ENCODE assay signal across 34 cellular contexts in the genomic region with DNA sequence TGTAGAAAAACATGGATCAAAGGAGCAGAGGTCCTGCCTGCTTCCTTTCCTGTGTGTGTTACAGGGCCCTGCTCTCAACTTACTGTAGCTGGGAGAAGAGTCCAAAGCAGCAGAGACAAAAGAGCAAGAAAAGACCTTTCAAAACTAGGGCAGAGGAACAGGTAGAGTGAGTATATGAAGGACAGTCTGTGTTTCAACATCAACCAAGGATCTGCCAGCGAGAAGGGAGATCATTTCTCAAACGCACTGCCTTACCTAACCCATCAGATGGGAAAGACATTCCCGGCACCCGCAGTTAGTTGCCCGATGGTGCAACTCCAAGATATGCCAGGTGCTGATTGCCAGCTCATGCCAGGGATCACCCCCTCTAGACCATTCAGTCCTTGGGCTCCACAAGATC.
"Had no signal": no experiment of that assay in that cellular context is flagged by ENCODE, and none has a peak within 500 bp of the region (broad histone marks: within the 10 kb centered on the region; RNA-seq: fewer than 3 reads in every experiment).

No MANE protein-coding gene starts in this region.

- H3K4me3 Mint-ChIP-seq: activated B cell treated with CpG ODN at 0.5 μM for 24 hours; activated CD4-positive, alpha-beta memory T cell treated with anti-CD3 and anti-CD28 coated beads for 36 hours; activated naive CD8-positive, alpha-beta T cell treated with anti-CD3 and anti-CD28 coated beads for 36 hours had no signal

- H3K9me3 ChIP-seq: MG63 had no signal

- H3K36me3 ChIP-seq: MG63 had no signal

- DNase-seq: activated B cell treated with CpG ODN at 0.5 μM for 24 hours; activated CD4-positive, alpha-beta T cell treated with anti-CD3 and anti-CD28 coated beads for 4 hours; activated CD4-positive, alpha-beta T cell treated with anti-CD3 and anti-CD28 coated beads, Interleukin-2, amount 50 U/mL, for 1 hour; activated CD4-positive, CD25-positive, alpha-beta regulatory T cell treated with anti-CD3 and anti-CD28 coated beads, Interleukin-2, amount 50 U/mL, for 72 hours; activated CD8-positive, alpha-beta memory T cell treated with anti-CD3 and anti-CD28 coated beads, Interleukin-2, amount 50 U/mL, for 4 hours; activated effector memory CD4-positive, alpha-beta T cell treated with anti-CD3 and anti-CD28 coated beads, Interleukin-2, amount 50 U/mL, for 16 hours; activated naive CD4-positive, alpha-beta T cell; activated naive CD4-positive, alpha-beta T cell treated with anti-CD3 and anti-CD28 coated beads, Interleukin-2, amount 50 U/mL, for 16 hours; activated naive CD8-positive, alpha-beta T cell treated with anti-CD3 and anti-CD28 coated beads for 36 hours; activated T-cell treated with anti-CD3 and anti-CD28 coated beads for 4 hours; amniotic stem cell; aorta; Kasumi-1; KG1; MG63; NCI-H1048; NCI-H1105 treated with DMSO at 0.1 percent for 48 hours; NCI-H1436; NCI-H1694; NCI-H1930; NCI-H2081 treated with DMSO at 0.1 percent for 48 hours; NCI-H345; NCI-H524 treated with DMSO at 0.1 percent for 48 hours; SIG-M5; T-helper 1 cell; T-helper 2 cell; T-helper 9 cell had no signal

- FAIRE-seq: RCC 7860 had no signal

- H3K27me3 Mint-ChIP-seq: activated B cell treated with CpG ODN at 0.5 μM for 24 hours; activated CD4-positive, alpha-beta memory T cell treated with anti-CD3 and anti-CD28 coated beads for 36 hours; activated naive CD8-positive, alpha-beta T cell treated with anti-CD3 and anti-CD28 coated beads for 36 hours; activated T-helper 17 cell treated with anti-CD3 and anti-CD28 coated beads, Interleukin-2, amount 50 U/mL, for 72 hours had no signal

- H3K27ac ChIP-seq: RWPE1, VCaP had no signal

- H3K27ac Mint-ChIP-seq: activated B cell treated with CpG ODN at 0.5 μM for 24 hours; activated CD4-positive, alpha-beta memory T cell treated with anti-CD3 and anti-CD28 coated beads for 36 hours; activated naive CD8-positive, alpha-beta T cell treated with anti-CD3 and anti-CD28 coated beads for 36 hours had no signal

- ATAC-seq: Right ventricle myocardium inferior, SK-N-SH treated with all-trans-retinoic acid at 6 μM for 48 hours had no signal

- H3K4me3 ChIP-seq: MG63 had no signal

- H3K9me3 Mint-ChIP-seq: activated T-helper 17 cell treated with anti-CD3 and anti-CD28 coated beads, Interleukin-2, amount 50 U/mL, for 72 hours had no signal

- H3K27me3 ChIP-seq: MG63 had no signal
